Comparison of ENCODE assay signal across 11 cellular contexts in the genomic region with DNA sequence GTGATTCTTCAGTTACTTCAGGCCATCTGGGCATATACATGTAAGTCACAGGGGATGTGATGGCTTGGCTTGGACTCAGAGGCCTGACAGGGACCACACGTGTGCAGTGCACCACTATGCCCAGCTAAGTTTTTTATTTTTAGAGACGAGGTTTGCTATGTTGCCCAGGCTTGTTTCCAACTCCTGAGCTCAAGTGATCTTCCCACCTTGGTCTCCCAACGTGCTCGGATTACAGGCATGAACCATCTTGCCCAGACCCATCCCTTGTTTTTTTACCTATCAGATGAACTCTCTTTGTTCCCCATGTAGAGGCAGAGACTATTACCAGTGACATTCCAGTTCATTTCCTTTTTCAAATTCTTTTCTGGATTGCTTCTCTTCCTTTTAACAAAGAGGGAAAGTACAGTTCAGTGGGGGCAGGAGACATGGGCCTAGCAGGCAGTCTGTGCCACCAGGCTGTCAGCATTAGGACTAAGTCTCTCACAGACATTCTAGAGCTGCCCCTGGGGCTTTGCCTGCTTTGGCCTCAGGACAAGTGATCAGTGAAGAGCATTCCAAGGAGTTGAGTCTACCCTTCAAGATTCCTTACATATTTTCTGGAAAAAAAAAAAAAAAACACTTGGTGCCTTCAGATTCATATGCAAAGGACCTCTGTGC.
DNase-seq lines count a peak whose midpoint lies in the region; ATAC-seq lines count a peak whose summit lies in the region.
"Had no signal": no experiment of that assay in that cellular context is flagged by ENCODE, and none has a peak within 500 bp of the region (broad histone marks: within the 10 kb centered on the region; RNA-seq: fewer than 3 reads in every experiment).

No MANE protein-coding gene starts in this region.

- DNase-seq in AG08395 (ENCODE audit: low spot score) (peak; percentile 94), LHCN-M2 (ENCODE audit: low read depth) (peak; percentile 85), astrocyte of the hippocampus (ENCODE audit: low read depth, low spot score) (peak; percentile 94), kidney glomerular epithelial cell (lab: John Stamatoyannopoulos, UW) (peak; percentile 53), HT-29 (ENCODE audit: low spot score) (no peak), germinal center (ENCODE audit: low spot score) (no peak)
- DNase-seq in activated CD8-positive, alpha-beta memory T cell treated with anti-CD3 and anti-CD28 coated beads, Interleukin-2, amount 10 ng/mL, durations not matched to agents 7 days and 5 days = no peak
- no peak for DNase-seq in CD8-positive, alpha-beta memory T cell
- DNase-seq: DND-41; effector CD4-positive, alpha-beta T cell had no signal

- H3K9me3 ChIP-seq in CD8-positive, alpha-beta memory T cell (ENCODE audit: low read length) = no peaks in the 10 kb centered on the region

- H3K4me1 ChIP-seq in CD8-positive, alpha-beta memory T cell (ENCODE audit: insufficient read depth, low read length) = no peaks in the 10 kb centered on the region

- no peak overlapping the region for H3K4me3 Mint-ChIP-seq in activated CD8-positive, alpha-beta memory T cell treated with anti-CD3 and anti-CD28 coated beads, Interleukin-2, amount 10 ng/mL, durations not matched to agents 7 days and 5 days
- H3K4me3 Mint-ChIP-seq in CD8-positive, alpha-beta memory T cell = no peak overlapping the region
- H3K4me3 Mint-ChIP-seq: T-helper 2 cell treated with Interferon-gamma antibody and Interleukin-4, amounts not matched to agents 5 μg/mL and 100 μg/mL, for 36 hours had no signal

- no peaks in the 10 kb centered on the region for H3K36me3 Mint-ChIP-seq in activated CD8-positive, alpha-beta memory T cell treated with anti-CD3 and anti-CD28 coated beads, Interleukin-2, amount 10 ng/mL, durations not matched to agents 7 days and 5 days
- H3K36me3 Mint-ChIP-seq in CD8-positive, alpha-beta memory T cell = no peaks in the 10 kb centered on the region

- H3K4me3 ChIP-seq in CD8-positive, alpha-beta memory T cell (ENCODE audit: low read length) = no peak overlapping the region

- no peaks in the 10 kb centered on the region for H3K27me3 ChIP-seq in CD8-positive, alpha-beta memory T cell (ENCODE audit: insufficient read depth, low read length, poor library complexity, severe bottlenecking)

- H3K36me3 ChIP-seq in CD8-positive, alpha-beta memory T cell (ENCODE audit: insufficient read depth, low read length) = no peaks in the 10 kb centered on the region

- H3K27ac ChIP-seq in CD8-positive, alpha-beta memory T cell (ENCODE audit: low read depth, low read length) = no peak overlapping the region

- no peaks in the 10 kb centered on the region for H3K9me3 Mint-ChIP-seq in activated CD8-positive, alpha-beta memory T cell treated with anti-CD3 and anti-CD28 coated beads, Interleukin-2, amount 10 ng/mL, durations not matched to agents 7 days and 5 days (ENCODE audit: low read depth)
- H3K9me3 Mint-ChIP-seq in CD8-positive, alpha-beta memory T cell = no peaks in the 10 kb centered on the region
- H3K9me3 Mint-ChIP-seq: T-helper 2 cell treated with Interferon-gamma antibody and Interleukin-4, amounts not matched to agents 5 μg/mL and 100 μg/mL, for 36 hours had no signal

- no peak overlapping the region for H3K27ac Mint-ChIP-seq in activated CD8-positive, alpha-beta memory T cell treated with anti-CD3 and anti-CD28 coated beads, Interleukin-2, amount 10 ng/mL, durations not matched to agents 7 days and 5 days
- H3K27ac Mint-ChIP-seq in CD8-positive, alpha-beta memory T cell = no peak overlapping the region
- H3K27ac Mint-ChIP-seq: T-helper 2 cell treated with Interferon-gamma antibody and Interleukin-4, amounts not matched to agents 5 μg/mL and 100 μg/mL, for 36 hours had no signal

- CTCF ChIA-PET in activated CD8-positive, alpha-beta memory T cell treated with anti-CD3 and anti-CD28 coated beads, Interleukin-2, amount 10 ng/mL, durations not matched to agents 7 days and 5 days (lab: Charles Lee) = interaction anchor here (1.4 to 2.2 kb wide), 3 partner anchors 20 to 276 kb away, joined by 3 to 8 read pairs (median 5); no protein-coding TSS in a partner anchor
- CTCF ChIA-PET in CD8-positive, alpha-beta memory T cell (lab: Charles Lee) = no interaction called here

- POLR2A ChIA-PET in CD8-positive, alpha-beta memory T cell (lab: Charles Lee) = no interaction called here

- H3K4me1 Mint-ChIP-seq in activated CD8-positive, alpha-beta memory T cell treated with anti-CD3 and anti-CD28 coated beads, Interleukin-2, amount 10 ng/mL, durations not matched to agents 7 days and 5 days = no peaks in the 10 kb centered on the region
- H3K4me1 Mint-ChIP-seq in CD8-positive, alpha-beta memory T cell = no peaks in the 10 kb centered on the region

- H3K27me3 Mint-ChIP-seq in activated CD8-positive, alpha-beta memory T cell treated with anti-CD3 and anti-CD28 coated beads, Interleukin-2, amount 10 ng/mL, durations not matched to agents 7 days and 5 days = no peaks in the 10 kb centered on the region
- H3K27me3 Mint-ChIP-seq in CD8-positive, alpha-beta memory T cell = peaks cover 0 to 2% of the 10 kb centered on the region in 2 donors

- ATAC-seq in activated CD8-positive, alpha-beta memory T cell treated with anti-CD3 and anti-CD28 coated beads, Interleukin-2, amount 10 ng/mL, durations not matched to agents 7 days and 5 days = no peak

Comparison
In these comparisons a context has a peak if more than half of its experiments do, and no peak if none do; other contexts are left out.
1. DNase-seq: peak in AG08395 (single experiment), LHCN-M2 (single experiment), astrocyte of the hippocampus (single experiment) and kidney glomerular epithelial cell (single experiment); none in HT-29 (single experiment), activated CD8-positive, alpha-beta memory T cell treated with anti-CD3 and anti-CD28 coated beads, Interleukin-2, amount 10 ng/mL, durations not matched to agents 7 days and 5 days (single experiment), germinal center (single experiment) and CD8-positive, alpha-beta memory T cell (0 of 5).